In genomic region chr9:98808879-98809278, GRCh38 we compare ENCODE assay signal across 2 cellular contexts.
TF ChIP-seq lines count a peak whose summit lies in the region.

No MANE protein-coding gene starts in this region.

TF ChIP-seq in HCT116, 20 proteins besides CTCF, POLR2A, EP300 and RAD21 (continued from another document):
- TF ChIP-seq ZBTB33 (IDR thresholded peaks at IDR 0.05; ENCODE audit: extremely low read depth, insufficient replicate concordance, low read length): no peak

TF ChIP-seq in WTC11, 78 proteins besides CTCF, POLR2A, EP300 and RAD21 (continued from another document):
- no peak for TF ChIP-seq AFF4 (CRISPR knock-in tag; IDR thresholded peaks at IDR 0.05; ENCODE audit: borderline replicate concordance)
- TF ChIP-seq ZNF232 (CRISPR knock-in tag; IDR thresholded peaks at IDR 0.05): no peak
- TF ChIP-seq ZNF121 (CRISPR knock-in tag; IDR thresholded peaks at IDR 0.05): no peak
- TF ChIP-seq E2F1 (CRISPR knock-in tag; IDR thresholded peaks at IDR 0.05): no peak
- no peak for TF ChIP-seq ETV6 (CRISPR knock-in tag; IDR thresholded peaks at IDR 0.05)
- no peak for TF ChIP-seq E2F4 (CRISPR knock-in tag; IDR thresholded peaks at IDR 0.05; ENCODE audit: borderline replicate concordance, low read depth)
- TF ChIP-seq USF2 (CRISPR knock-in tag; IDR thresholded peaks at IDR 0.05): no peak
- TF ChIP-seq GABPB1 (CRISPR knock-in tag; IDR thresholded peaks at IDR 0.05): no peak
- TF ChIP-seq SOX15 (CRISPR knock-in tag; IDR thresholded peaks at IDR 0.05): no peak
- TF ChIP-seq ATF1 (CRISPR knock-in tag; IDR thresholded peaks at IDR 0.05): no peak
- no peak for TF ChIP-seq GTF2I (CRISPR knock-in tag; conservative IDR thresholded peaks at IDR 0.05)
- TF ChIP-seq HMGXB4 (CRISPR knock-in tag; IDR thresholded peaks at IDR 0.05): no peak
- TF ChIP-seq CBFB (CRISPR knock-in tag; IDR thresholded peaks at IDR 0.05; ENCODE audit: low read depth): no peak
- no peak for TF ChIP-seq ZNF396 (CRISPR knock-in tag; IDR thresholded peaks at IDR 0.05; ENCODE audit: borderline replicate concordance)
- no peak for TF ChIP-seq ERG (CRISPR knock-in tag; IDR thresholded peaks at IDR 0.05)
- TF ChIP-seq ZNF532 (CRISPR knock-in tag; IDR thresholded peaks at IDR 0.05; ENCODE audit: borderline replicate concordance): no peak
TF ChIP-seq in WTC11: peak in this region for 0.
